33 cellular contexts compared by ENCODE assay signal in the genomic region with DNA sequence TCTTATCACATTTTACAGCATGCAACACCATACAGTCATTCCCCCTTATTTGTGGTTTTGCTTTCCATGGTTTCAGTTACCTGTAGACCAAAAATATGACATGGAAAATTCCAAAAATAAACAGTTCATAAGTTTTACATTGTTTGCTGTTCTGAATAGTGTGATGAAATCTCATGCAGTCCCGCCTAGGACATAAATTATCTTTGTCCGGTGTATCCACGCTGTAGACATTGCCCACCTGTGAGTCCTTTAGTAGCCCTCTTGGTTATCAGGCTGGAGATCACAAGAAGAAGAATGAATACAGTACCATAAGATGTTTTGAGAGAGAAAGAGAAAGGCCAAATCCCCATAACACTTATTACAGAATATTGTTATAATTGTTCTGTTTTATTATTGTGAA.
DNase-seq lines count a peak whose midpoint lies in the region; ATAC-seq and TF ChIP-seq lines count a peak whose summit lies in the region.
"Had no signal": no experiment of that assay in that cellular context is flagged by ENCODE, and none has a peak within 500 bp of the region (broad histone marks: within the 10 kb centered on the region; RNA-seq: fewer than 3 reads in every experiment).

No MANE protein-coding gene starts in this region.

- no peaks in the 10 kb centered on the region for H3K27me3 Mint-ChIP-seq in activated T-cell treated with anti-CD3 and anti-CD28 coated beads, Interleukin-2, amount 50 U/mL, for 72 hours (ENCODE audit: low read depth)
- H3K27me3 Mint-ChIP-seq: CD4-positive, alpha-beta memory T cell; CD4-positive, alpha-beta T cell; CD4-positive, CD25-positive, alpha-beta regulatory T cell; CD8-positive, alpha-beta memory T cell had no signal

- peak; percentile 56 for ATAC-seq in left colon
- ATAC-seq in left lung: peak; percentile 8
- peak; percentile 55 for ATAC-seq in mucosa of descending colon
- no peak for ATAC-seq in HG03432 (IDR thresholded peaks at IDR 0.05; ENCODE audit: unreplicated experiment)
- no peak for ATAC-seq in activated T-cell treated with anti-CD3 and anti-CD28 coated beads, Interleukin-2, amount 50 U/mL, for 72 hours (replicated peaks in 1 of 2)
- ATAC-seq: A549; CD8-positive, alpha-beta T cell had no signal

- no peak for DNase-seq in left colon
- DNase-seq in left lung: no peak
- no peak for DNase-seq in mucosa of descending colon
- DNase-seq in activated gamma-delta T cell treated with Interleukin-2 at 50 U/mL for 16 hours: no peak
- DNase-seq in activated T-cell treated with anti-CD3 and anti-CD28 coated beads, Interleukin-2, amount 50 U/mL, for 72 hours: no peak
- no peak for DNase-seq in DMS 273 treated with DMSO at 0.1 percent for 48 hours (lab: John Stamatoyannopoulos, UW)
- DNase-seq: 8988T; ACHN; AML-193; BE2C; C1 segment of cervical spinal cord; Caco-2; Calu3; CD4-positive, alpha-beta memory T cell; CD4-positive, alpha-beta T cell; CD4-positive, CD25-positive, alpha-beta regulatory T cell; CD8-positive, alpha-beta memory T cell; CD8-positive, alpha-beta T cell; COR-L47; DMS153; DMS53; DMS79; DMS79 treated with DMSO at 0.1 percent for 48 hours; DND-41; EL had no signal

- no peaks in the 10 kb centered on the region for H3K9me3 ChIP-seq in left lung
- H3K9me3 ChIP-seq in mucosa of descending colon: no peaks in the 10 kb centered on the region
- H3K9me3 ChIP-seq: A549, BE2C, BLaER1, Caco-2 had no signal

- peaks cover 0 to 3% of the 10 kb centered on the region in 2 donors for H3K36me3 Mint-ChIP-seq in activated T-cell treated with anti-CD3 and anti-CD28 coated beads, Interleukin-2, amount 50 U/mL, for 72 hours (ENCODE audit: insufficient read depth in 2 of 2)

- H3K4me3 Mint-ChIP-seq in activated T-cell treated with anti-CD3 and anti-CD28 coated beads, Interleukin-2, amount 50 U/mL, for 72 hours: no peak overlapping the region
- H3K4me3 Mint-ChIP-seq: B cell; CD14-positive monocyte; CD4-positive, alpha-beta memory T cell; CD4-positive, alpha-beta T cell; CD4-positive, CD25-positive, alpha-beta regulatory T cell; CD8-positive, alpha-beta memory T cell; CD8-positive, alpha-beta T cell had no signal

- intact Hi-C loops in left colon (cut with DNase I, micrococcal nuclease): no loop called here
- intact Hi-C loops in left lung (cut with DNase I): no loop called here
- intact Hi-C loops in mucosa of descending colon (cut with DNase I, micrococcal nuclease): no loop called here

- H3K9me3 Mint-ChIP-seq in activated T-cell treated with anti-CD3 and anti-CD28 coated beads, Interleukin-2, amount 50 U/mL, for 72 hours: no peaks in the 10 kb centered on the region
- H3K9me3 Mint-ChIP-seq: CD4-positive, alpha-beta memory T cell; CD4-positive, alpha-beta T cell; CD4-positive, CD25-positive, alpha-beta regulatory T cell; CD8-positive, alpha-beta memory T cell; CD8-positive, alpha-beta T cell had no signal

- H3K27me3 ChIP-seq in left lung: no peaks in the 10 kb centered on the region
- H3K27me3 ChIP-seq: BE2C; BLaER1; BLaER1 treated with 17β-estradiol and CSF1 and Interleukin-3, amounts not matched to agents 10 nM and 100 nM had no signal

- no peak overlapping the region for H3K27ac Mint-ChIP-seq in activated T-cell treated with anti-CD3 and anti-CD28 coated beads, Interleukin-2, amount 50 U/mL, for 72 hours
- H3K27ac Mint-ChIP-seq: B cell; CD4-positive, alpha-beta T cell; CD8-positive, alpha-beta T cell had no signal

- H3K27ac ChIP-seq in VCaP (peak overlapping the region; percentile 52), left lung (no peak overlapping the region)
- H3K27ac ChIP-seq: 22Rv1; A549; BLaER1; BLaER1 treated with 17β-estradiol and CSF1 and Interleukin-3, amounts not matched to agents 10 nM and 100 nM had no signal

- H3K36me3 ChIP-seq in left lung (peaks cover 0 to 19% of the 10 kb centered on the region in 2 donors), mucosa of descending colon (ENCODE audit: low read depth) (no peaks in the 10 kb centered on the region)
- H3K36me3 ChIP-seq: BE2C had no signal

- H3K4me1 ChIP-seq in left lung (peaks cover 9 to 20% of the 10 kb centered on the region in 2 donors), mucosa of descending colon (ENCODE audit: low read depth) (peaks cover 6% of the 10 kb centered on the region)
- H3K4me1 ChIP-seq: A549, BE2C had no signal

- TF ChIP-seq CTCF in VCaP (conservative IDR thresholded peaks at IDR 0.05): no peak
- TF ChIP-seq CTCF in left lung (IDR thresholded peaks at IDR 0.05): no peak
- no peak for TF ChIP-seq CTCF in mucosa of descending colon (IDR thresholded peaks at IDR 0.05)

- H3K4me1 Mint-ChIP-seq in activated T-cell treated with anti-CD3 and anti-CD28 coated beads, Interleukin-2, amount 50 U/mL, for 72 hours (ENCODE audit: low read depth): no peaks in the 10 kb centered on the region

- H3K4me3 ChIP-seq in left lung: no peak overlapping the region
- H3K4me3 ChIP-seq in mucosa of descending colon: no peak overlapping the region
- H3K4me3 ChIP-seq: A549; BLaER1; BLaER1 treated with 17β-estradiol and CSF1 and Interleukin-3, amounts not matched to agents 10 nM and 100 nM had no signal

Comparison
In these comparisons a context has a peak if more than half of its experiments do, and no peak if none do; other contexts are left out.
1. ATAC-seq: peak in left colon (single experiment), left lung (single experiment) and mucosa of descending colon (single experiment); none in HG03432 (single experiment) and activated T-cell treated with anti-CD3 and anti-CD28 coated beads, Interleukin-2, amount 50 U/mL, for 72 hours (0 of 2).